27 cellular contexts compared by ENCODE assay signal in genomic region chr10:115720121-115720520, GRCh38.
A peak's percentile ranks its signal among the peaks of the same experiment; 100 is the strongest.
DNase-seq lines count a peak whose midpoint lies in the region; TF ChIP-seq lines count a peak whose summit lies in the region.
"Had no signal": no experiment of that assay in that cellular context is flagged by ENCODE, and none has a peak within 500 bp of the region (broad histone marks: within the 10 kb centered on the region; RNA-seq: fewer than 3 reads in every experiment).

No MANE protein-coding gene starts in this region.

- TF ChIP-seq POLR2A in breast epithelium (IDR thresholded peaks at IDR 0.05): no peak

- intact Hi-C loops in breast epithelium (cut with DNase I; ENCODE audit: low total_unique reads): no loop called here

- no peaks in the 10 kb centered on the region for H3K4me1 ChIP-seq in breast epithelium
- H3K4me1 ChIP-seq: A549; BE2C; BLaER1; BLaER1 treated with 17β-estradiol and CSF1 and Interleukin-3, amounts not matched to agents 10 nM and 100 nM; Caco-2 had no signal

- H3K4me3 ChIP-seq in breast epithelium: no peak overlapping the region
- H3K4me3 ChIP-seq: A549; BLaER1; BLaER1 treated with 17β-estradiol and CSF1 and Interleukin-3, amounts not matched to agents 10 nM and 100 nM had no signal

- no peak overlapping the region for H3K27ac ChIP-seq in breast epithelium
- H3K27ac ChIP-seq: 22Rv1; A549; BLaER1; BLaER1 treated with 17β-estradiol and CSF1 and Interleukin-3, amounts not matched to agents 10 nM and 100 nM; C4-2B had no signal

- H3K36me3 ChIP-seq in breast epithelium: no peaks in the 10 kb centered on the region
- H3K36me3 ChIP-seq: BE2C; BLaER1; BLaER1 treated with 17β-estradiol and CSF1 and Interleukin-3, amounts not matched to agents 10 nM and 100 nM had no signal

- no peak for TF ChIP-seq CTCF in breast epithelium (IDR thresholded peaks at IDR 0.05)

- DNase-seq in SK-N-DZ (ENCODE audit: low spot score) (peak; percentile 92), breast epithelium (ENCODE audit: low spot score in 2 of 2) (no peak)
- DNase-seq: 8988T; ACHN; AML-193; BE2C; C1 segment of cervical spinal cord; Caco-2; Calu3; CD4-positive, alpha-beta memory T cell; CD4-positive, alpha-beta T cell; CD4-positive, CD25-positive, alpha-beta regulatory T cell; CD8-positive, alpha-beta memory T cell; CD8-positive, alpha-beta T cell; COR-L47; DMS 273 treated with DMSO at 0.1 percent for 48 hours; DMS153; DMS53; DMS79; DMS79 treated with DMSO at 0.1 percent for 48 hours; DND-41; EL had no signal

- no peaks in the 10 kb centered on the region for H3K9me3 ChIP-seq in breast epithelium
- H3K9me3 ChIP-seq: A549; BE2C; BLaER1; BLaER1 treated with 17β-estradiol and CSF1 and Interleukin-3, amounts not matched to agents 10 nM and 100 nM; Caco-2 had no signal

- no peaks in the 10 kb centered on the region for H3K27me3 ChIP-seq in breast epithelium
- H3K27me3 ChIP-seq: BE2C; BLaER1; BLaER1 treated with 17β-estradiol and CSF1 and Interleukin-3, amounts not matched to agents 10 nM and 100 nM had no signal
